Comparison of ENCODE assay signal across 2 cellular contexts in the genomic region with DNA sequence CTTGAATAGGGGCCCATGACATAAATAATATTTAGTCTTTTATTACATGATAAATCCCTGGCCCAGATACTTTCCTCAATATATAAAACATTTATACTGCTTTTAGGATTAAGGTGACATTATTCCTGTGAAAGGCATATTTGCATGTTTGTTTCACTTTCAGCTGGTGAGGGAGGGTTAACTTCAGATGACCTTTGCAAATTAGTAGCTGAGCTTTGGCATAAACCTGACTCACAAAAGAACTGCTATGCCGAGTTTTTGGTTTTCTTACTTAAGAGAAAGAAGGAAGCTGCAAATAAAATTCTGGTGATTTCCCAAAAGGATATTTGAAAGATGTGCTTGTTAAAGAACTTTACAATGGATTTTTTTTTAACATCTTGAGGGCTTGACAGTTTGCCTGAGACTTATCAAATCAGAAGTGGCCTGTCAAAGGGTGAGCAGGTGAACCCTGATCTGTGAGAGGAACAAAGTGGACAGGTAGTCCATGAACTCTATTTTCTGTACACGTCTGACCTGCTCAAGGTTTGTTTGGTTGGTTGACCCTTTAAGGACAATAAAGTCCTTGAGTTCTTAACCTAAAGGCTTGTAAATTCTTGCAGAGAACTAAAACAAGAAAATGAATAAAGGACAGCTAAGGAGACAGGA.
TF ChIP-seq lines count a peak whose summit lies in the region.

No MANE protein-coding gene starts in this region.

TF ChIP-seq in liver, 16 proteins besides CTCF, POLR2A, EP300 and RAD21 (continued from another document):
- TF ChIP-seq HNF4A (conservative IDR thresholded peaks at IDR 0.05), result peak; percentile 75 to 88
- peak; percentile 67 for TF ChIP-seq RXRA (IDR thresholded peaks at IDR 0.05)
- no peak for TF ChIP-seq EGR1 (IDR thresholded peaks at IDR 0.05; ENCODE audit: low read depth in 2 of 2)
- TF ChIP-seq, protein P1, sequence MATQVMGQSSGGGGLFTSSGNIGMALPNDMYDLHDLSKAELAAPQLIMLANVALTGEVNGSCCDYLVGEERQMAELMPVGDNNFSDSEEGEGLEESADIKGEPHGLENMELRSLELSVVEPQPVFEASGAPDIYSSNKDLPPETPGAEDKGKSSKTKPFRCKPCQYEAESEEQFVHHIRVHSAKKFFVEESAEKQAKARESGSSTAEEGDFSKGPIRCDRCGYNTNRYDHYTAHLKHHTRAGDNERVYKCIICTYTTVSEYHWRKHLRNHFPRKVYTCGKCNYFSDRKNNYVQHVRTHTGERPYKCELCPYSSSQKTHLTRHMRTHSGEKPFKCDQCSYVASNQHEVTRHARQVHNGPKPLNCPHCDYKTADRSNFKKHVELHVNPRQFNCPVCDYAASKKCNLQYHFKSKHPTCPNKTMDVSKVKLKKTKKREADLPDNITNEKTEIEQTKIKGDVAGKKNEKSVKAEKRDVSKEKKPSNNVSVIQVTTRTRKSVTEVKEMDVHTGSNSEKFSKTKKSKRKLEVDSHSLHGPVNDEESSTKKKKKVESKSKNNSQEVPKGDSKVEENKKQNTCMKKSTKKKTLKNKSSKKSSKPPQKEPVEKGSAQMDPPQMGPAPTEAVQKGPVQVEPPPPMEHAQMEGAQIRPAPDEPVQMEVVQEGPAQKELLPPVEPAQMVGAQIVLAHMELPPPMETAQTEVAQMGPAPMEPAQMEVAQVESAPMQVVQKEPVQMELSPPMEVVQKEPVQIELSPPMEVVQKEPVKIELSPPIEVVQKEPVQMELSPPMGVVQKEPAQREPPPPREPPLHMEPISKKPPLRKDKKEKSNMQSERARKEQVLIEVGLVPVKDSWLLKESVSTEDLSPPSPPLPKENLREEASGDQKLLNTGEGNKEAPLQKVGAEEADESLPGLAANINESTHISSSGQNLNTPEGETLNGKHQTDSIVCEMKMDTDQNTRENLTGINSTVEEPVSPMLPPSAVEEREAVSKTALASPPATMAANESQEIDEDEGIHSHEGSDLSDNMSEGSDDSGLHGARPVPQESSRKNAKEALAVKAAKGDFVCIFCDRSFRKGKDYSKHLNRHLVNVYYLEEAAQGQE (IDR thresholded peaks at IDR 0.05), result peak; percentile 19
TF ChIP-seq in liver: peak in this region for 4.

TF ChIP-seq in HepG2, 621 proteins besides CTCF, POLR2A, EP300 and RAD21:
- TF ChIP-seq GFI1 (CRISPR knock-in tag; IDR thresholded peaks at IDR 0.05; ENCODE audit: borderline replicate concordance) (no peak), ZNF737 (CRISPR knock-in tag; IDR thresholded peaks at IDR 0.05; ENCODE audit: borderline replicate concordance) (no peak), PLSCR1 (CRISPR knock-in tag; IDR thresholded peaks at IDR 0.05; ENCODE audit: borderline replicate concordance) (no peak), HCFC1 (IDR thresholded peaks at IDR 0.05; ENCODE audit: low read depth, low read length) (no peak), SOX13 (IDR thresholded peaks at IDR 0.05) (no peak), SOX13 (CRISPR knock-in tag; conservative IDR thresholded peaks at IDR 0.05 in 1 of 2, IDR thresholded peaks at IDR 0.05 in 1 of 2) (no peak), ZNF510 (CRISPR knock-in tag; IDR thresholded peaks at IDR 0.05; ENCODE audit: low read depth) (no peak), NONO (IDR thresholded peaks at IDR 0.05) (no peak), NONO (CRISPR knock-in tag; conservative IDR thresholded peaks at IDR 0.05) (no peak), RNF2 (conservative IDR thresholded peaks at IDR 0.05; ENCODE audit: low read depth) (no peak), RARA (CRISPR knock-in tag; IDR thresholded peaks at IDR 0.05) (no peak), MAF1 (CRISPR knock-in tag; IDR thresholded peaks at IDR 0.05; ENCODE audit: borderline replicate concordance) (no peak), LRRFIP1 (CRISPR knock-in tag; conservative IDR thresholded peaks at IDR 0.05) (no peak), SMARCE1 (IDR thresholded peaks at IDR 0.05; ENCODE audit: borderline replicate concordance) (no peak), NFE2L1 (CRISPR knock-in tag; IDR thresholded peaks at IDR 0.05; ENCODE audit: borderline replicate concordance) (no peak), MNT (IDR thresholded peaks at IDR 0.05) (no peak)
- TF ChIP-seq, protein P2, sequence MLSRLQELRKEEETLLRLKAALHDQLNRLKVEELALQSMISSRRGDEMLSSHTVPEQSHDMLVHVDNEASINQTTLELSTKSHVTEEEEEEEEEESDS (CRISPR knock-in tag; IDR thresholded peaks at IDR 0.05; ENCODE audit: borderline replicate concordance), result no peak
